16 cellular contexts compared by ENCODE assay signal in genomic region chr4:7792616-7793015, GRCh38.
DNase-seq lines count a peak whose midpoint lies in the region; ATAC-seq, FAIRE-seq and TF ChIP-seq lines count a peak whose summit lies in the region.
"Had no signal": no experiment of that assay in that cellular context is flagged by ENCODE, and none has a peak within 500 bp of the region (broad histone marks: within the 10 kb centered on the region; RNA-seq: fewer than 3 reads in every experiment).

No MANE protein-coding gene starts in this region.

- TF ChIP-seq POLR2A in GM12891 (IDR thresholded peaks at IDR 0.05; ENCODE audit: low read depth, low read length) = no peak

- H3K4me1 ChIP-seq in psoas muscle = peaks cover 7% of the 10 kb centered on the region

- intact Hi-C loops in psoas muscle (cut with DNase I) = no loop called here

- H3K27ac ChIP-seq in psoas muscle = no peak overlapping the region

- H3K36me3 ChIP-seq in psoas muscle (ENCODE audit: insufficient read depth in 1 of 2, low read depth in 1 of 2) = peaks cover 0 to 42% of the 10 kb centered on the region in 2 donors

- H3K27me3 ChIP-seq in psoas muscle (ENCODE audit: insufficient read depth in 3 of 3, low read length in 2 of 3) = no peaks in the 10 kb centered on the region

- H3K4me3 ChIP-seq in psoas muscle = no peak overlapping the region

- 89 to 94% (median 89%) methylated on average over 8 of the region's 8 CpGs for WGBS in psoas muscle, 3 donors

- no peaks in the 10 kb centered on the region for H3K27me3 Mint-ChIP-seq in IgD-negative memory B cell
- H3K27me3 Mint-ChIP-seq: activated naive CD8-positive, alpha-beta T cell treated with anti-CD3 and anti-CD28 coated beads, Interleukin-2, amount 10 ng/mL, durations not matched to agents 7 days and 5 days had no signal

- H3K4me3 Mint-ChIP-seq in IgD-negative memory B cell = peak overlapping the region in 3 of 4 donors; percentile 21 to 81 (median 70)
- H3K4me3 Mint-ChIP-seq: activated naive CD8-positive, alpha-beta T cell treated with anti-CD3 and anti-CD28 coated beads, Interleukin-2, amount 10 ng/mL, durations not matched to agents 7 days and 5 days had no signal

- no peak overlapping the region for H3K27ac Mint-ChIP-seq in IgD-negative memory B cell
- H3K27ac Mint-ChIP-seq: activated naive CD8-positive, alpha-beta T cell treated with anti-CD3 and anti-CD28 coated beads, Interleukin-2, amount 10 ng/mL, durations not matched to agents 7 days and 5 days had no signal

- DNase-seq in GM12891 (ENCODE audit: insufficient read length, low spot score) = no peak
- peak; percentile 52 for DNase-seq in germinal center (ENCODE audit: low spot score)
- DNase-seq in hypothalamus (lab: John Stamatoyannopoulos, UW) = no peak
- DNase-seq in psoas muscle = no peak
- no peak for DNase-seq in activated CD4-positive, alpha-beta T cell treated with anti-CD3 and anti-CD28 coated beads for 1 hour
- no peak for DNase-seq in GF-D8 (lab: John Stamatoyannopoulos, UW)
- DNase-seq: activated CD4-positive, CD25-positive, alpha-beta regulatory T cell; activated naive CD8-positive, alpha-beta T cell treated with anti-CD3 and anti-CD28 coated beads, Interleukin-2, amount 10 ng/mL, durations not matched to agents 7 days and 5 days; cerebellar nuclear complex; DMS53; NCI-H1417; NCI-H446; PC-3 had no signal

- ATAC-seq in GM21529 (IDR thresholded peaks at IDR 0.05; ENCODE audit: unreplicated experiment) (peak; percentile 92), psoas muscle (no peak)
- ATAC-seq: left lobe of liver, PC-3 had no signal

- no peaks in the 10 kb centered on the region for H3K9me3 Mint-ChIP-seq in IgD-negative memory B cell
- H3K9me3 Mint-ChIP-seq: activated naive CD8-positive, alpha-beta T cell treated with anti-CD3 and anti-CD28 coated beads, Interleukin-2, amount 10 ng/mL, durations not matched to agents 7 days and 5 days had no signal

- no peaks in the 10 kb centered on the region for H3K9me3 ChIP-seq in psoas muscle

- peaks cover 6 to 18% (median 17%) of the 10 kb centered on the region in 3 donors for H3K4me1 Mint-ChIP-seq in IgD-negative memory B cell
- H3K4me1 Mint-ChIP-seq: activated naive CD8-positive, alpha-beta T cell treated with anti-CD3 and anti-CD28 coated beads, Interleukin-2, amount 10 ng/mL, durations not matched to agents 7 days and 5 days had no signal

- peaks cover 2% of the 10 kb centered on the region for H3K36me3 Mint-ChIP-seq in IgD-negative memory B cell
- H3K36me3 Mint-ChIP-seq: activated naive CD8-positive, alpha-beta T cell treated with anti-CD3 and anti-CD28 coated beads, Interleukin-2, amount 10 ng/mL, durations not matched to agents 7 days and 5 days had no signal

- FAIRE-seq in GM12891 (lab: Jason Lieb, UNC) = peak; percentile 72

- TF ChIP-seq CTCF in psoas muscle (IDR thresholded peaks at IDR 0.05) = no peak

TF ChIP-seq in GM12891, 5 proteins besides CTCF, POLR2A, EP300 and RAD21:
- TF ChIP-seq TAF1 (IDR thresholded peaks at IDR 0.05; ENCODE audit: low read depth, low read length) (no peak), POLR2AphosphoS5 (IDR thresholded peaks at IDR 0.05; ENCODE audit: low read depth, low read length) (no peak), SPI1 (IDR thresholded peaks at IDR 0.05; ENCODE audit: low read depth, low read length) (no peak), PAX5 (IDR thresholded peaks at IDR 0.05; ENCODE audit: insufficient read depth, low read length, severe bottlenecking) (no peak), POU2F2 (IDR thresholded peaks at IDR 0.05; ENCODE audit: low read depth, low read length) (no peak)
TF ChIP-seq in GM12891: peak in this region for 0.
